ENCODE assay signal across 8 cellular contexts in the genomic region with DNA sequence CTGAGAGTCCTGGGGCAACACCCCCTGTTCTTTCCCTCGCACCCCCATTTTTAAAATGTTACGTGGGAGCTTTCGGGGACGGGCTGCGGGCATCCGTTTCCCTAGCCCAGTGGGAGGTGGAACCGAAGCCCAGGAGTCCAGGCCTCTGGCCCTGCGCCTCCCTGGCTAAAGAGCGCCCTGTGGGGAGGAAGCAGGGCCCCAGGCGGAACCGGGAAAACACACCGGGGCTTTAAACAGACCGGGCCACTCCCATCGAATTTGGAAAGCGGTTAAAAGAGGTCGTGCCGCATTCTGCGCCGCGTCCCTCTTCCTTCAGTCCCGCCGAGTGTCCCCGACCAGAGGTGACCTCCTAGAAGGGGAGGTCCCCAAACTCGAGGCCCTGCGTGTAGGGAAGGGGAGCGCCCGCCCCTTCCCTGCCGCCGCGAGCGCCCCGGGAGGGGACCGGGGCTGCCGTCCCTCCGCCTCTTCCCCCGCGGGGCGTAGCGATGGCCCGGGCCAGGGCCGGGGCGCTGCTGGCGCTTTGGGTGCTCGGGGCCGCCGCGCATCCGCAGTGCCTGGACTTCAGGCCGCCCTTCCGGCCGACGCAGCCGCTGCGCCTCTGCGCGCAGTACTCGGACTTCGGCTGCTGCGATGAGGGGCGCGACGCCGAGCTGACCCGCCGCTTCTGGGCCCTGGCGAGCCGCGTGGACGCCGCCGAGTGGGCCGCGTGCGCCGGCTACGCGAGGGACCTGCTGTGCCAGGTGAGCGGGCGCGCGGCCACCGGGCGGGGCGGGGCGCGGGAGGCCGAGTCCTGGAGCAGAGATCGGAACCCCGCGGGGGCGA. TPM values are rescaled to one million over a fixed set of nuclear protein-coding genes. Genes with fewer than 3 reads are reported as not detected.
DNase-seq lines count a peak whose midpoint lies in the region; ATAC-seq and TF ChIP-seq lines count a peak whose summit lies in the region.

A gene (plus strand): TSS at position 407 of the 822 bp plus-strand sequence. CDS start 79 bp downstream, at position 486.

- H3K4me3 Mint-ChIP-seq in Caco-2 (ENCODE audit: unreplicated experiment) = peak within 1 kb of the TSS; percentile 67

- CTCF ChIA-PET in Caco-2 (lab: Charles Lee) (no interaction called here), PC-9 (lab: Charles Lee) (no interaction called here)

- POLR2A ChIA-PET in Caco-2 (lab: Charles Lee) = no interaction called here
- POLR2A ChIA-PET in PC-9 (lab: Charles Lee; ENCODE audit: unreplicated experiment) = no interaction called here

- H3F3A ChIP-seq in PC-9 (ENCODE audit: insufficient read depth, low read depth) = no peaks in the 10 kb centered on the region

- no peaks in the 10 kb centered on the region for H4K20me1 ChIP-seq in PC-9 (ENCODE audit: insufficient read depth)

- WGBS in psoas muscle, 3 donors = 6 to 7% (median 7%) methylated on average over 77 to 91 of the region's 91 CpGs

- no peaks in the 10 kb centered on the region for H3K9me2 ChIP-seq in PC-9 (ENCODE audit: insufficient read depth)

- H3K36me3 ChIP-seq in Caco-2 (ENCODE audit: control insufficient read depth, insufficient read depth, low read length) (no peaks in the 10 kb centered on the region), adipocyte (ENCODE audit: control insufficient read depth, insufficient read depth, low read length, severe bottlenecking) (no peaks in the 10 kb centered on the region), right atrium auricular region (no peaks in the 10 kb centered on the region), psoas muscle (ENCODE audit: insufficient read depth in 1 of 2, low read depth in 1 of 2) (no peaks in the 10 kb centered on the region), HAP-1 (replicated peaks) (no peaks in the 10 kb centered on the region), PC-9 (ENCODE audit: low read depth) (no peaks in the 10 kb centered on the region)

- DNase-seq in Caco-2 = peak in 1 of 2 experiments; percentile 49
- peak; percentile 51 for DNase-seq in adipocyte (ENCODE audit: low read depth)
- DNase-seq in right atrium auricular region (ENCODE audit: low spot score) = no peak
- DNase-seq in psoas muscle = peak; percentile 42 to 64
- DNase-seq in NCI-H510A treated with DMSO at 0.1 percent for 48 hours (lab: John Stamatoyannopoulos, UW) = no peak
- no peak for DNase-seq in NCI-H748 treated with DMSO at 0.1 percent for 48 hours (lab: John Stamatoyannopoulos, UW)
- DNase-seq in HAP-1 (ENCODE audit: low spot score in 2 of 2) = no peak
- DNase-seq in PC-9 = no peak

- BruUV-seq in Caco-2 (replicated peaks; lab: Mats Ljungman, UMichigan) (no TSS peak), PC-9 (replicated peaks; lab: Mats Ljungman, UMichigan) (no TSS peak)

- H3K9ac ChIP-seq in adipocyte (ENCODE audit: low read length) = peak within 1 kb of the TSS; percentile 79

- H3K4me1 ChIP-seq in Caco-2 (peaks cover 6% of the 10 kb centered on the region; the same call in 1 of the 2 replicates), adipocyte (ENCODE audit: control insufficient read depth, insufficient read depth, low read length) (peaks cover 7% of the 10 kb centered on the region), right atrium auricular region (peaks cover 0 to 14% of the 10 kb centered on the region in 2 donors), psoas muscle (peaks cover 12% of the 10 kb centered on the region), HAP-1 (no peaks in the 10 kb centered on the region), PC-9 (replicated peaks; ENCODE audit: insufficient read depth) (no peaks in the 10 kb centered on the region)

- no peaks in the 10 kb centered on the region for H3K9me3 Mint-ChIP-seq in Caco-2 (ENCODE audit: unreplicated experiment)

- no peaks in the 10 kb centered on the region for H3K79me2 ChIP-seq in PC-9 (ENCODE audit: low read depth)

- no peak within 1 kb of the TSS for H2AFZ ChIP-seq in PC-9

- no peaks in the 10 kb centered on the region for H3K4me1 Mint-ChIP-seq in Caco-2 (ENCODE audit: low read depth, unreplicated experiment)

- peak; percentile 40 to 58 (median 50) for ATAC-seq in psoas muscle

- H3K27me3 ChIP-seq in Caco-2 (replicated peaks; ENCODE audit: control insufficient read depth, insufficient read depth, low read length) = no peaks in the 10 kb centered on the region
- no peaks in the 10 kb centered on the region for H3K27me3 ChIP-seq in adipocyte (replicated peaks; ENCODE audit: control insufficient read depth, insufficient read depth, low read length)
- H3K27me3 ChIP-seq in right atrium auricular region = no peaks in the 10 kb centered on the region
- H3K27me3 ChIP-seq in psoas muscle (ENCODE audit: insufficient read depth in 3 of 3, low read length in 2 of 3) = peaks cover 0 to 22% (median 3%) of the 10 kb centered on the region in 3 donors
- no peaks in the 10 kb centered on the region for H3K27me3 ChIP-seq in HAP-1 (ENCODE audit: low read depth)
- no peaks in the 10 kb centered on the region for H3K27me3 ChIP-seq in PC-9 (ENCODE audit: insufficient read depth, low read depth)

- H3K27me3 Mint-ChIP-seq in Caco-2 (ENCODE audit: insufficient read depth, unreplicated experiment) = no peaks in the 10 kb centered on the region

- peaks cover 5% of the 10 kb centered on the region for H3K36me3 Mint-ChIP-seq in Caco-2 (ENCODE audit: insufficient read depth, unreplicated experiment)

- H3K27ac Mint-ChIP-seq in Caco-2 (ENCODE audit: unreplicated experiment) = no peak within 1 kb of the TSS

- H3K4me3 ChIP-seq in Caco-2 (ENCODE audit: low read depth, low read length) = peak within 1 kb of the TSS; percentile 50
- H3K4me3 ChIP-seq in adipocyte (ENCODE audit: low read length) = peak within 1 kb of the TSS; percentile 71
- peak within 1 kb of the TSS; percentile 29 to 59 for H3K4me3 ChIP-seq in right atrium auricular region
- peak within 1 kb of the TSS; percentile 68 for H3K4me3 ChIP-seq in psoas muscle
- no peak within 1 kb of the TSS for H3K4me3 ChIP-seq in HAP-1
- H3K4me3 ChIP-seq in PC-9 = no peak within 1 kb of the TSS

- no peak within 1 kb of the TSS for H3K4me2 ChIP-seq in PC-9

- in situ Hi-C loops in HAP-1 (cut with MboI; ENCODE audit: low sequenced_read_pairs) = no loop called here

- peak within 1 kb of the TSS; percentile 5 to 65 for H3K27ac ChIP-seq in right atrium auricular region
- peak within 1 kb of the TSS; percentile 36 for H3K27ac ChIP-seq in psoas muscle
- no peak within 1 kb of the TSS for H3K27ac ChIP-seq in PC-9

- intact Hi-C loops in Caco-2 (cut with micrococcal nuclease; ENCODE audit: unreplicated experiment) (no loop called here), psoas muscle (cut with DNase I) (no loop called here), PC-9 (cut with micrococcal nuclease; ENCODE audit: unreplicated experiment) (no loop called here)

- H3K9me3 ChIP-seq in Caco-2 = no peaks in the 10 kb centered on the region
- no peaks in the 10 kb centered on the region for H3K9me3 ChIP-seq in adipocyte (ENCODE audit: control insufficient read depth, low read length)
- no peaks in the 10 kb centered on the region for H3K9me3 ChIP-seq in right atrium auricular region
- no peaks in the 10 kb centered on the region for H3K9me3 ChIP-seq in psoas muscle
- H3K9me3 ChIP-seq in HAP-1 = no peaks in the 10 kb centered on the region
- no peaks in the 10 kb centered on the region for H3K9me3 ChIP-seq in PC-9 (ENCODE audit: insufficient read depth, low read depth)

- TF ChIP-seq CTCF in Caco-2 (IDR thresholded peaks at IDR 0.05; ENCODE audit: insufficient read depth in 1 of 2, low read depth in 1 of 2, low read length in 1 of 2, severe bottlenecking in 1 of 2, unreplicated experiment in 1 of 2) (no peak), right atrium auricular region (IDR thresholded peaks at IDR 0.05) (peak in 1 of 2 donors; percentile 16), psoas muscle (IDR thresholded peaks at IDR 0.05) (no peak), PC-9 (conservative IDR thresholded peaks at IDR 0.05) (no peak)

RNA-seq across cellular contexts. Expression of the gene that starts here (rescaled TPM):
- total RNA-seq in Caco-2 (2022) (2.1 and 2.9 TPM in 2 replicates), right atrium auricular region (1 to 10 TPM; 1.8 to 2.4 TPM), psoas muscle (under 1 TPM; 0.32 to 0.86 (median 0.62) TPM), PC-9 (2021) (0.28 and 0.48 TPM in 2 replicates)
- polyA plus RNA-seq in psoas muscle = under 1 TPM; 0.12 to 0.18 (median 0.17) TPM

Comparison
In these comparisons a context has a peak if more than half of its experiments do, and no peak if none do; other contexts are left out.
1. Peak in DNase-seq, ATAC-seq, H3K4me3 ChIP-seq and H3K27ac ChIP-seq in psoas muscle; RNA of the gene not detected or under 1 TPM.
2. H3K4me3 ChIP-seq: peak in Caco-2 (single experiment), adipocyte (single experiment) and right atrium auricular region (2 of 2); none in HAP-1 (single experiment) and PC-9 (single experiment).